1 cellular context compared by ENCODE assay signal in genomic region chr2:61361068-61361467, GRCh38.
A peak's percentile ranks its signal among the peaks of the same experiment; 100 is the strongest.
TF ChIP-seq lines count a peak whose summit lies in the region.

No MANE protein-coding gene starts in this region.

TF ChIP-seq in HepG2, 621 proteins besides CTCF, POLR2A, EP300 and RAD21 (continued from another document):
- TF ChIP-seq, protein P1, sequence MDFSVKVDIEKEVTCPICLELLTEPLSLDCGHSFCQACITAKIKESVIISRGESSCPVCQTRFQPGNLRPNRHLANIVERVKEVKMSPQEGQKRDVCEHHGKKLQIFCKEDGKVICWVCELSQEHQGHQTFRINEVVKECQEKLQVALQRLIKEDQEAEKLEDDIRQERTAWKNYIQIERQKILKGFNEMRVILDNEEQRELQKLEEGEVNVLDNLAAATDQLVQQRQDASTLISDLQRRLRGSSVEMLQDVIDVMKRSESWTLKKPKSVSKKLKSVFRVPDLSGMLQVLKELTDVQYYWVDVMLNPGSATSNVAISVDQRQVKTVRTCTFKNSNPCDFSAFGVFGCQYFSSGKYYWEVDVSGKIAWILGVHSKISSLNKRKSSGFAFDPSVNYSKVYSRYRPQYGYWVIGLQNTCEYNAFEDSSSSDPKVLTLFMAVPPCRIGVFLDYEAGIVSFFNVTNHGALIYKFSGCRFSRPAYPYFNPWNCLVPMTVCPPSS (IDR thresholded peaks at IDR 0.05), result no peak
- TF ChIP-seq HIVEP1 (CRISPR knock-in tag; IDR thresholded peaks at IDR 0.05) (no peak), FOXA1 (IDR thresholded peaks at IDR 0.05) (no peak), FOXA1 (CRISPR knock-in tag; IDR thresholded peaks at IDR 0.05) (no peak), ZNF121 (CRISPR knock-in tag; IDR thresholded peaks at IDR 0.05) (0 out of 2 replicates have a peak, but pooled peaks have one; percentile 66), ZMYM4 (CRISPR knock-in tag; IDR thresholded peaks at IDR 0.05) (no peak)
- TF ChIP-seq, protein P2, sequence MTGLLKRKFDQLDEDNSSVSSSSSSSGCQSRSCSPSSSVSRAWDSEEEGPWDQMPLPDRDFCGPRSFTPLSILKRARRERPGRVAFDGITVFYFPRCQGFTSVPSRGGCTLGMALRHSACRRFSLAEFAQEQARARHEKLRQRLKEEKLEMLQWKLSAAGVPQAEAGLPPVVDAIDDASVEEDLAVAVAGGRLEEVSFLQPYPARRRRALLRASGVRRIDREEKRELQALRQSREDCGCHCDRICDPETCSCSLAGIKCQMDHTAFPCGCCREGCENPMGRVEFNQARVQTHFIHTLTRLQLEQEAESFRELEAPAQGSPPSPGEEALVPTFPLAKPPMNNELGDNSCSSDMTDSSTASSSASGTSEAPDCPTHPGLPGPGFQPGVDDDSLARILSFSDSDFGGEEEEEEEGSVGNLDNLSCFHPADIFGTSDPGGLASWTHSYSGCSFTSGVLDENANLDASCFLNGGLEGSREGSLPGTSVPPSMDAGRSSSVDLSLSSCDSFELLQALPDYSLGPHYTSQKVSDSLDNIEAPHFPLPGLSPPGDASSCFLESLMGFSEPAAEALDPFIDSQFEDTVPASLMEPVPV (CRISPR knock-in tag; IDR thresholded peaks at IDR 0.05), result no peak
